7 cellular contexts compared by ENCODE assay signal in the genomic region with DNA sequence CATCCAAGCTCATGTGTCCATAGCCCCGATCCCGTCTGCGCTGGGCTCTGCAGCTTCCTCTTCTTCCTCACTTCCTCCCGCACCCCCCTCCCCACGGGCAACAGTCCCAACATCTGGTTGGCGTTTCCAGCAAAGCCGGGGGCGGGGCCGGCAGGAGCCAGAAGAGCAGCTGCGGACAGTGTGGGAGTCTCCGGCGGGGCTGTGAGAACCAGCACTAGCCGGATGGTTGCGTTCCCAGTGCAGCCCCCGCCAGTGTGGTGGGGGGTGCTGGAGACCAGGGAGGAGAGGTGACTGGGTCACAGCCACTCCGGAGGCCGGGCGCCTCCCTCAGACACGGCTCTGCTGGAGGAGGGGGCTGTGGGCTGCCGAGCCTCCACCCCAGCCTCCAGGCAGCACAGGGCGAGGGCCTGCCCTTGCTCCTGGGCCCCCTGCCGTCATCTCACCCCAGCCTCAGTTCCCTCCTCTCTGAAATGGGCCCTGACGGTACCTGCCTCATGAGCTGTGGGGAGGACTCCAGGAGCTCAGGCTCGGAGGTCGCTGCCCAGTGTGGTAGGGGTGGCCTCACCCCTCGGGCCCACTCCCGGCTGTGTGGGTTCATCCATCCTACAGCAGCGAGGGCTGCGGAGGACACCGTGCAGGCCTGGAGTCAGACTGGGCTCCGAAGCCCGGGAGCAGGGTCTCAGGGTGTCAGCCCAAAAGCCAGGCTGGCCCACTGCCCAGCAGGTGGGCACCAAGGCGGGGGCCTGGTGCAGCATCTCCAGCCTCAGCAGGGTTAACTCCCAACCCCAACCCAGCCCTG. TPM values are rescaled to one million over a fixed set of nuclear protein-coding genes. Genes with fewer than 3 reads are reported as not detected.
DNase-seq lines count a peak whose midpoint lies in the region; ATAC-seq and TF ChIP-seq lines count a peak whose summit lies in the region.

No MANE protein-coding gene starts in this region.

- POLR2A ChIA-PET in MCF 10A (lab: Yijun Ruan, JAX): no interaction called here

- CTCF ChIA-PET in MCF 10A (lab: Yijun Ruan, JAX): interaction anchor here (0.6 kb wide), 1 partner anchor 43 kb away, joined by 3 read pairs; no protein-coding TSS in a partner anchor

- no peaks in the 10 kb centered on the region for H3K4me1 Mint-ChIP-seq in MCF 10A (ENCODE audit: insufficient read depth, unreplicated experiment)

- no peaks in the 10 kb centered on the region for H3K9me3 ChIP-seq in thymus (ENCODE audit: control insufficient read depth)

- DNase-seq in Kasumi-1 (lab: John Stamatoyannopoulos, UW) (peak; percentile 88 to 92), brain microvascular endothelial cell (peak; percentile 19), left colon (peak; percentile 72 to 75), MCF 10A (ENCODE audit: unreplicated experiment) (no peak)
- DNase-seq in activated CD4-positive, alpha-beta T cell treated with anti-CD3 and anti-CD28 coated beads, Interleukin-2, amount 50 U/mL, for 1 hour: no peak

- no peak overlapping the region for H3K4me3 ChIP-seq in brain microvascular endothelial cell (ENCODE audit: low read depth, low read length)
- H3K4me3 ChIP-seq in thymus (ENCODE audit: low read length): peak overlapping the region; percentile 26

- no TSS peak for BruUV-seq in MCF 10A (replicated peaks; lab: Mats Ljungman, UMichigan)

- no peak for TF ChIP-seq CTCF in brain microvascular endothelial cell (IDR thresholded peaks at IDR 0.05; ENCODE audit: low read depth, low read length, missing control alignments)
- TF ChIP-seq CTCF in MCF 10A (IDR thresholded peaks at IDR 0.05; ENCODE audit: unreplicated experiment): no peak

- H3K36me3 Mint-ChIP-seq in MCF 10A (ENCODE audit: insufficient read depth, unreplicated experiment): no peaks in the 10 kb centered on the region

- H3K27ac Mint-ChIP-seq in MCF 10A (ENCODE audit: low read depth, unreplicated experiment): no peak overlapping the region

- peaks cover 14% of the 10 kb centered on the region for H3K27me3 Mint-ChIP-seq in MCF 10A (ENCODE audit: insufficient read depth, unreplicated experiment)

- 7% methylated on average over 33 of the region's 33 CpGs for WGBS in thymus

- ATAC-seq in left colon: peak; percentile 47
- ATAC-seq in GM19455 (IDR thresholded peaks at IDR 0.05; ENCODE audit: unreplicated experiment): no peak

- in situ Hi-C loops in brain microvascular endothelial cell (cut with HindIII; ENCODE audit: low pct_ligation_motif_present, low sequenced_read_pairs): no loop called here

- H3K27ac ChIP-seq in brain microvascular endothelial cell (no peak overlapping the region), thymus (ENCODE audit: low read depth) (peak overlapping the region; percentile 26)

- peaks cover 38% of the 10 kb centered on the region for H3K4me1 ChIP-seq in thymus (ENCODE audit: control insufficient read depth, insufficient read depth, low read length)

- H3K4me3 Mint-ChIP-seq in MCF 10A (ENCODE audit: unreplicated experiment): no peak overlapping the region

- H3K27me3 ChIP-seq in brain microvascular endothelial cell (replicated peaks): no peaks in the 10 kb centered on the region
- H3K27me3 ChIP-seq in thymus (ENCODE audit: control insufficient read depth, insufficient read depth): no peaks in the 10 kb centered on the region

- H3K36me3 ChIP-seq in brain microvascular endothelial cell (replicated peaks) (no peaks in the 10 kb centered on the region), thymus (ENCODE audit: control insufficient read depth, insufficient read depth) (no peaks in the 10 kb centered on the region)

- intact Hi-C loops in left colon (cut with DNase I, micrococcal nuclease) (no loop called here), MCF 10A (cut with micrococcal nuclease) (no loop called here)

- no peaks in the 10 kb centered on the region for H3K9me3 Mint-ChIP-seq in MCF 10A (ENCODE audit: unreplicated experiment)

RNA-seq across cellular contexts. Expression of gene NOTCH1, which starts 41.5 kb away (rescaled TPM):
- total RNA-seq in left colon: 10 to 100 TPM; 49.5 to 72.2 TPM
- 15.9 TPM for polyA plus RNA-seq in thymus
- 37.5 and 53.4 TPM in 2 replicates for total RNA-seq in MCF 10A (2022)

Comparison
In these comparisons a context has a peak if more than half of its experiments do, and no peak if none do; other contexts are left out.
1. DNase-seq: peak in Kasumi-1 (2 of 2), brain microvascular endothelial cell (single experiment) and left colon (2 of 2); none in activated CD4-positive, alpha-beta T cell treated with anti-CD3 and anti-CD28 coated beads, Interleukin-2, amount 50 U/mL, for 1 hour (single experiment) and MCF 10A (single experiment).